Comparison of ENCODE assay signal across 8 cellular contexts in genomic region chr9:92877531-92878430, GRCh38. TPM values are rescaled to one million over a fixed set of nuclear protein-coding genes. Genes with fewer than 3 reads are reported as not detected.
DNase-seq lines count a peak whose midpoint lies in the region; ATAC-seq and TF ChIP-seq lines count a peak whose summit lies in the region.

Gene ZNF484 (minus strand): TSS chr9:92878038. CDS start chr9:92875029, 3,009 bp downstream.

- H3K4me3 ChIP-seq in BJ (ENCODE audit: low read depth, low read length), result peak within 1 kb of the TSS; percentile 58

- peak within 1 kb of the TSS; percentile 95 for H3K27ac Mint-ChIP-seq in activated CD4-positive, alpha-beta T cell treated with anti-CD3 and anti-CD28 coated beads, Interleukin-2, amount 10 ng/mL, durations not matched to agents 24 days and 14 days

- peaks cover 17% of the 10 kb centered on the region for H3K36me3 Mint-ChIP-seq in activated CD4-positive, alpha-beta T cell treated with anti-CD3 and anti-CD28 coated beads, Interleukin-2, amount 10 ng/mL, durations not matched to agents 24 days and 14 days (ENCODE audit: low read depth)

- no peaks in the 10 kb centered on the region for H3K27me3 ChIP-seq in BJ (ENCODE audit: control insufficient read depth, insufficient read depth, low read length)

- POLR2A ChIA-PET in BJ (lab: Charles Lee), result no interaction called here

- intact Hi-C loops in activated CD4-positive, alpha-beta T cell treated with anti-CD3 and anti-CD28 coated beads, Interleukin-2, amount 10 ng/mL, durations not matched to agents 24 days and 14 days (cut with micrococcal nuclease), result loop anchor here (1.0 to 5.0 kb wide), 3 partner anchors 75 to 207 kb away; partner anchors contain the start of gene IPPK

- ATAC-seq in GM19324 (IDR thresholded peaks at IDR 0.05; ENCODE audit: low FRiP score, unreplicated experiment) (peak; percentile 99), HG03469 (IDR thresholded peaks at IDR 0.05; ENCODE audit: unreplicated experiment) (peak; percentile 91), left lobe of liver (peak; percentile 99)

- TF ChIP-seq CTCF in BJ (IDR thresholded peaks at IDR 0.05; ENCODE audit: insufficient read depth, low read depth, low read length), result no peak

- H3K9me3 Mint-ChIP-seq in activated CD4-positive, alpha-beta T cell treated with anti-CD3 and anti-CD28 coated beads, Interleukin-2, amount 10 ng/mL, durations not matched to agents 24 days and 14 days, result peaks cover 8% of the 10 kb centered on the region

- DNase-seq in BJ (ENCODE audit: low read depth), result peak; percentile 78
- DNase-seq in NCI-H526 treated with DMSO at 0.1 percent for 48 hours (lab: John Stamatoyannopoulos, UW), result peak; percentile 82
- DNase-seq in activated CD4-positive, alpha-beta T cell treated with anti-CD3 and anti-CD28 coated beads, Interleukin-2, amount 10 ng/mL, durations not matched to agents 24 days and 14 days, result peak; percentile 98
- peak; percentile 96 for DNase-seq in dedifferentiated amniotic fluid mesenchymal stem cell (ENCODE audit: extremely low spot score)
- peak; percentile 98 for DNase-seq in left lobe of liver (ENCODE audit: low spot score)
- DNase-seq in stimulated activated CD4-positive, alpha-beta T cell treated with anti-CD3 and anti-CD28 coated beads, Interleukin-2, amount 100 ng/mL, for 4 hours (ENCODE audit: low read depth), result peak; percentile 98

- peaks cover 33% of the 10 kb centered on the region for H3K4me1 Mint-ChIP-seq in activated CD4-positive, alpha-beta T cell treated with anti-CD3 and anti-CD28 coated beads, Interleukin-2, amount 10 ng/mL, durations not matched to agents 24 days and 14 days

- H3K4me3 Mint-ChIP-seq in activated CD4-positive, alpha-beta T cell treated with anti-CD3 and anti-CD28 coated beads, Interleukin-2, amount 10 ng/mL, durations not matched to agents 24 days and 14 days, result peak within 1 kb of the TSS; percentile 98

- no peaks in the 10 kb centered on the region for H3K27me3 Mint-ChIP-seq in activated CD4-positive, alpha-beta T cell treated with anti-CD3 and anti-CD28 coated beads, Interleukin-2, amount 10 ng/mL, durations not matched to agents 24 days and 14 days

- H3K36me3 ChIP-seq in BJ (ENCODE audit: control insufficient read depth, insufficient read depth, low read length), result no peaks in the 10 kb centered on the region

- CTCF ChIA-PET in BJ (lab: Yijun Ruan, JAX), result interaction anchor here (0.6 kb wide), 1 partner anchor 34 kb away, joined by 3 read pairs; no protein-coding TSS in a partner anchor

RNA-seq across cellular contexts. Expression of gene ZNF484, which starts in this region (rescaled TPM):
- 1.4 and 3.1 TPM in 2 replicates for polyA plus RNA-seq in BJ (2011; rRNA removed)
- polyA minus RNA-seq in BJ (2011; rRNA and poly(A)+ RNA removed), result 4.6 and 5.0 TPM in 2 replicates
- 7.3 and 7.7 TPM in 2 replicates for total RNA-seq in activated CD4-positive, alpha-beta T cell treated with anti-CD3 and anti-CD28 coated beads, Interleukin-2, amount 10 ng/mL, durations not matched to agents 24 days and 14 days
- 2.1 TPM for total RNA-seq in left lobe of liver

Comparison
In these comparisons a context has a peak if more than half of its experiments do, and no peak if none do; other contexts are left out.
1. Peak in every context shown above with its lines: DNase-seq, ATAC-seq and H3K4me3 ChIP-seq.